In the genomic region with DNA sequence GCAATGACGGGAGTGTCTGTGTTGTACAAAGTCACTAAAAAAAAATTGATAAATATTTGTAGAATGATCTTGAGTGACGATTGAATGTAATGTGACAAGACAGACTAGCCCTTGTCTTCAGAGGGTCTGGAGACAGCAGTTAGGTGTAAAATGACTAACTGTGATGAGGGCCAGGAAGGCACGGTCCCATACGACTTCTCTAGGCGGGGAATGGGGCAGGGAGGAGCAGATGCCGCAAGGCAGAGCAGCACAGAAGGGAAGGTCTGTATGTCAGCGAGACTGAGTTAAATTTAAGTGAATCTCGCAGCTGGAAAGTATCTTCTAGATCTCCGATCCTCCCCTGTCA, we compare ENCODE assay signal across 8 cellular contexts. TPM values are rescaled to one million over a fixed set of nuclear protein-coding genes. Genes with fewer than 3 reads are reported as not detected.
DNase-seq lines count a peak whose midpoint lies in the region; ATAC-seq and TF ChIP-seq lines count a peak whose summit lies in the region.

No MANE protein-coding gene starts in this region.

- no peaks in the 10 kb centered on the region for H3K9me3 Mint-ChIP-seq in activated T-helper 1 cell treated with anti-CD3 and anti-CD28 coated beads, Interleukin-12 subunit alpha, Interleukin-12 subunit beta, Interleukin-2, Interleukin-4 antibody, amounts not matched to agents 30 ng/mL and 10 ng/mL and 1 ng/mL, durations not matched to agents 14 hours and 24 hours and 36 hours
- H3K9me3 Mint-ChIP-seq in stimulated activated memory B cell treated with anti-CD40 and anti-IgM and Interleukin-4, amounts not matched to agents 10 μg/mL and 1 μg/mL and 100 μg/mL, for 72 hours: no peaks in the 10 kb centered on the region

- peaks cover 23% of the 10 kb centered on the region for H3K4me1 Mint-ChIP-seq in activated T-helper 1 cell treated with anti-CD3 and anti-CD28 coated beads, Interleukin-12 subunit alpha, Interleukin-12 subunit beta, Interleukin-2, Interleukin-4 antibody, amounts not matched to agents 30 ng/mL and 10 ng/mL and 1 ng/mL, durations not matched to agents 14 hours and 24 hours and 36 hours (ENCODE audit: low read depth)
- peaks cover 11% of the 10 kb centered on the region for H3K4me1 Mint-ChIP-seq in stimulated activated memory B cell treated with anti-CD40 and anti-IgM and Interleukin-4, amounts not matched to agents 10 μg/mL and 1 μg/mL and 100 μg/mL, for 72 hours

- BruUV-seq in A673 (replicated peaks; lab: Mats Ljungman, UMichigan): TSS peak; percentile 50

- POLR2A ChIA-PET in A673 (lab: Charles Lee; ENCODE audit: low non-redundant PET): no interaction called here

- H3K27ac ChIP-seq in A673 (ENCODE audit: low read depth, low read length, poor library complexity, severe bottlenecking): peak overlapping the region; percentile 75

- H3K4me1 ChIP-seq in A673 (ENCODE audit: insufficient read depth, low read length, poor library complexity, severe bottlenecking): peaks cover 8% of the 10 kb centered on the region
- H3K4me1 ChIP-seq in iPS-15b (ENCODE audit: control insufficient read depth, insufficient read depth, low read length): no peaks in the 10 kb centered on the region

- H3K9me3 ChIP-seq in A673 (ENCODE audit: low read depth, low read length, poor library complexity, severe bottlenecking) (no peaks in the 10 kb centered on the region), iPS-15b (ENCODE audit: control insufficient read depth, insufficient read depth, low read length) (no peaks in the 10 kb centered on the region)

- H3K36me3 ChIP-seq in A673 (ENCODE audit: insufficient read depth, low read length, poor library complexity, severe bottlenecking) (peaks cover 39% of the 10 kb centered on the region), iPS-15b (ENCODE audit: control insufficient read depth, insufficient read depth, low read length) (peaks cover 2% of the 10 kb centered on the region)

- H3K4me3 ChIP-seq in A673 (ENCODE audit: low read depth, low read length, poor library complexity, severe bottlenecking) (peak overlapping the region; percentile 84), iPS-15b (ENCODE audit: low read depth, low read length) (peak overlapping the region; percentile 95)

- H3K36me3 Mint-ChIP-seq in activated T-helper 1 cell treated with anti-CD3 and anti-CD28 coated beads, Interleukin-12 subunit alpha, Interleukin-12 subunit beta, Interleukin-2, Interleukin-4 antibody, amounts not matched to agents 30 ng/mL and 10 ng/mL and 1 ng/mL, durations not matched to agents 14 hours and 24 hours and 36 hours (ENCODE audit: low read depth): peaks cover 19% of the 10 kb centered on the region
- no peaks in the 10 kb centered on the region for H3K36me3 Mint-ChIP-seq in stimulated activated memory B cell treated with anti-CD40 and anti-IgM and Interleukin-4, amounts not matched to agents 10 μg/mL and 1 μg/mL and 100 μg/mL, for 72 hours

- H3K27ac Mint-ChIP-seq in activated T-helper 1 cell treated with anti-CD3 and anti-CD28 coated beads, Interleukin-12 subunit alpha, Interleukin-12 subunit beta, Interleukin-2, Interleukin-4 antibody, amounts not matched to agents 30 ng/mL and 10 ng/mL and 1 ng/mL, durations not matched to agents 14 hours and 24 hours and 36 hours: peak overlapping the region; percentile 99
- H3K27ac Mint-ChIP-seq in stimulated activated memory B cell treated with anti-CD40 and anti-IgM and Interleukin-4, amounts not matched to agents 10 μg/mL and 1 μg/mL and 100 μg/mL, for 72 hours: peak overlapping the region; percentile 93

- no peak for DNase-seq in A673 (ENCODE audit: low spot score)
- no peak for DNase-seq in activated T-helper 1 cell treated with anti-CD3 and anti-CD28 coated beads, Interleukin-12 subunit alpha, Interleukin-12 subunit beta, Interleukin-2, Interleukin-4 antibody, amounts not matched to agents 30 ng/mL and 10 ng/mL and 1 ng/mL, durations not matched to agents 14 hours and 24 hours and 36 hours (ENCODE audit: low spot score)
- no peak for DNase-seq in 8988T
- no peak for DNase-seq in RPMI8226

- no peaks in the 10 kb centered on the region for H3K27me3 ChIP-seq in A673 (replicated peaks; ENCODE audit: insufficient read depth, low read depth, low read length, poor library complexity)
- no peaks in the 10 kb centered on the region for H3K27me3 ChIP-seq in iPS-15b (ENCODE audit: control insufficient read depth, insufficient read depth, low read length)

- H3K9ac ChIP-seq in iPS-15b (ENCODE audit: low read depth, low read length): peak overlapping the region; percentile 62

- TF ChIP-seq CTCF in A673 (conservative IDR thresholded peaks at IDR 0.05; ENCODE audit: low read depth, low read length): no peak

- H3K27me3 Mint-ChIP-seq in activated T-helper 1 cell treated with anti-CD3 and anti-CD28 coated beads, Interleukin-12 subunit alpha, Interleukin-12 subunit beta, Interleukin-2, Interleukin-4 antibody, amounts not matched to agents 30 ng/mL and 10 ng/mL and 1 ng/mL, durations not matched to agents 14 hours and 24 hours and 36 hours (ENCODE audit: insufficient read depth): peaks cover 4% of the 10 kb centered on the region
- peaks cover 8% of the 10 kb centered on the region for H3K27me3 Mint-ChIP-seq in stimulated activated memory B cell treated with anti-CD40 and anti-IgM and Interleukin-4, amounts not matched to agents 10 μg/mL and 1 μg/mL and 100 μg/mL, for 72 hours

- intact Hi-C loops in A673 (cut with micrococcal nuclease; ENCODE audit: unreplicated experiment): no loop called here
- intact Hi-C loops in activated T-helper 1 cell treated with anti-CD3 and anti-CD28 coated beads, Interleukin-12 subunit alpha, Interleukin-12 subunit beta, Interleukin-2, Interleukin-4 antibody, amounts not matched to agents 30 ng/mL and 10 ng/mL and 1 ng/mL, durations not matched to agents 14 hours and 24 hours and 36 hours (cut with micrococcal nuclease): loop anchor here (1.0 to 5.0 kb wide), 6 partner anchors 35 to 855 kb away; a partner anchor contains a TSS

- ATAC-seq in GM19023 (IDR thresholded peaks at IDR 0.05; ENCODE audit: unreplicated experiment) (peak; percentile 46), HG03139 (IDR thresholded peaks at IDR 0.05; ENCODE audit: unreplicated experiment) (peak; percentile 41)
- peak; percentile 57 for ATAC-seq in stimulated activated memory B cell treated with anti-CD40 and anti-IgM and Interleukin-4, amounts not matched to agents 10 μg/mL and 1 μg/mL and 100 μg/mL, for 72 hours

- CTCF ChIA-PET in A673 (lab: Charles Lee): no interaction called here

- peak overlapping the region; percentile 88 for H3K4me3 Mint-ChIP-seq in activated T-helper 1 cell treated with anti-CD3 and anti-CD28 coated beads, Interleukin-12 subunit alpha, Interleukin-12 subunit beta, Interleukin-2, Interleukin-4 antibody, amounts not matched to agents 30 ng/mL and 10 ng/mL and 1 ng/mL, durations not matched to agents 14 hours and 24 hours and 36 hours
- peak overlapping the region; percentile 87 for H3K4me3 Mint-ChIP-seq in stimulated activated memory B cell treated with anti-CD40 and anti-IgM and Interleukin-4, amounts not matched to agents 10 μg/mL and 1 μg/mL and 100 μg/mL, for 72 hours

RNA-seq across cellular contexts. Expression of a gene that starts 0.4 kb away (rescaled TPM):
- total RNA-seq in A673 (2021): 80.3 and 81.0 TPM in 2 replicates
- total RNA-seq in activated T-helper 1 cell treated with anti-CD3 and anti-CD28 coated beads, Interleukin-12 subunit alpha, Interleukin-12 subunit beta, Interleukin-2, Interleukin-4 antibody, amounts not matched to agents 30 ng/mL and 10 ng/mL and 1 ng/mL, durations not matched to agents 14 hours and 24 hours and 36 hours: 18.7 and 22.6 TPM in 2 replicates
